Comparison of ENCODE assay signal across 11 cellular contexts in the genomic region with DNA sequence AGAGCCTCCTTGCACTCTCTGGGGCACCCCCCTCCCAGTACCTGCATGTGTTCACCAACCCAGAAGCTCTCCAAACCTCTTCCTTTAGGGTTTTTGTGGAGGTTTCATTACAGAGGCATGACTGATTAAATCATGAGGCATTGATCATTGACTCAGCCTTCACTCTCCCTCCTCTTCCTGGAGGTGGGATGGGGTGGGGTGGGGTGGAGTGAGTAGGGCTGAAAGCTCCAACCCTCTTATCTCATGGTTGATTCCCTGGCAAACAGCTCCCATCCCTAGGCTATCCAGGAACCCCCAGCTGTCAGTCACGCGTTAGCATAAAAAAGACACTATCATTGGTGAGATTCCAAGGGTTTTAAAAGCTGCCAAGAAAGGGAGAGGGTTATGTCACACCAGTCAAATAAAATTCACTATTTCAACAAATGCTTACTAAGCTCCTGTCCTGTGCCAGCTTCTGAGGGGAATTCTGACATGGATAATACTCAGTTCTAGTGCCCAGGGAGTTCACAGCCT. TPM values are rescaled to one million over a fixed set of nuclear protein-coding genes. Genes with fewer than 3 reads are reported as not detected.
A peak's percentile ranks its signal among the peaks of the same experiment; 100 is the strongest.
DNase-seq lines count a peak whose midpoint lies in the region; ATAC-seq and TF ChIP-seq lines count a peak whose summit lies in the region.
"Had no signal": no experiment of that assay in that cellular context is flagged by ENCODE, and none has a peak within 500 bp of the region (broad histone marks: within the 10 kb centered on the region; RNA-seq: fewer than 3 reads in every experiment).

No MANE protein-coding gene starts in this region.

- 32% methylated on average over 2 of the region's 2 CpGs for WGBS in prostate gland

- H3K27me3 ChIP-seq in prostate gland (replicated peaks; ENCODE audit: insufficient read depth), result no peaks in the 10 kb centered on the region

- CTCF ChIA-PET in activated CD8-positive, alpha-beta memory T cell treated with anti-CD3 and anti-CD28 coated beads, Interleukin-2, amount 10 ng/mL, durations not matched to agents 7 days and 5 days (lab: Charles Lee), result interaction anchor here (0.8 kb wide), 1 partner anchor 22 kb away, joined by 3 read pairs; no protein-coding TSS in a partner anchor

- no peaks in the 10 kb centered on the region for H3K4me1 ChIP-seq in prostate gland (replicated peaks)
- H3K4me1 ChIP-seq: gastroesophageal sphincter had no signal

- no peaks in the 10 kb centered on the region for H3K36me3 ChIP-seq in prostate gland
- H3K36me3 ChIP-seq: gastroesophageal sphincter had no signal

- no peak overlapping the region for H3K27ac ChIP-seq in prostate gland
- H3K27ac ChIP-seq: gastroesophageal sphincter had no signal

- no peak for TF ChIP-seq POLR2A in prostate gland (IDR thresholded peaks at IDR 0.05)

- H3K9me3 ChIP-seq in prostate gland, result no peaks in the 10 kb centered on the region
- H3K9me3 ChIP-seq: gastroesophageal sphincter had no signal

- DNase-seq in activated CD8-positive, alpha-beta memory T cell treated with anti-CD3 and anti-CD28 coated beads, Interleukin-2, amount 10 ng/mL, durations not matched to agents 7 days and 5 days, result no peak
- DNase-seq in activated CD8-positive, alpha-beta memory T cell treated with anti-CD3 and anti-CD28 coated beads, Interleukin-2, amount 50 U/mL, for 48 hours, result no peak
- DNase-seq in NCI-H226 (peak; percentile 98), cardiac fibroblast (ENCODE audit: low read depth in 2 of 2) (peak; percentile 79 to 88), prostate gland (ENCODE audit: low spot score) (peak; percentile 41), NCI-H2107 (lab: John Stamatoyannopoulos, UW) (no peak), globus pallidus (ENCODE audit: low spot score) (no peak)

- intact Hi-C loops in prostate gland (cut with DNase I), result no loop called here

- no peaks in the 10 kb centered on the region for H3K9me3 Mint-ChIP-seq in activated CD8-positive, alpha-beta memory T cell treated with anti-CD3 and anti-CD28 coated beads, Interleukin-2, amount 10 ng/mL, durations not matched to agents 7 days and 5 days (ENCODE audit: low read depth)

- H3K36me3 Mint-ChIP-seq in activated CD8-positive, alpha-beta memory T cell treated with anti-CD3 and anti-CD28 coated beads, Interleukin-2, amount 10 ng/mL, durations not matched to agents 7 days and 5 days, result no peaks in the 10 kb centered on the region

- TF ChIP-seq CTCF in cardiac fibroblast (IDR thresholded peaks at IDR 0.05; ENCODE audit: low read depth, low read length) (no peak), prostate gland (IDR thresholded peaks at IDR 0.05) (no peak)

- no peak overlapping the region for H3K4me3 Mint-ChIP-seq in activated CD8-positive, alpha-beta memory T cell treated with anti-CD3 and anti-CD28 coated beads, Interleukin-2, amount 10 ng/mL, durations not matched to agents 7 days and 5 days
- H3K4me3 Mint-ChIP-seq: B cell had no signal

- ATAC-seq in activated CD8-positive, alpha-beta memory T cell treated with anti-CD3 and anti-CD28 coated beads, Interleukin-2, amount 10 ng/mL, durations not matched to agents 7 days and 5 days, result no peak
- ATAC-seq in GM18520 (IDR thresholded peaks at IDR 0.05; ENCODE audit: unreplicated experiment), result no peak
- ATAC-seq: gastroesophageal sphincter had no signal

- H3K4me3 ChIP-seq in cardiac fibroblast (replicated peaks in 1 of 2; ENCODE audit: low read depth in 2 of 2, low read length in 2 of 2) (peak overlapping the region in 1 of 2 donors; percentile 12), prostate gland (no peak overlapping the region)
- H3K4me3 ChIP-seq: gastroesophageal sphincter had no signal

- peak overlapping the region; percentile 26 for H3K27ac Mint-ChIP-seq in activated CD8-positive, alpha-beta memory T cell treated with anti-CD3 and anti-CD28 coated beads, Interleukin-2, amount 10 ng/mL, durations not matched to agents 7 days and 5 days
- H3K27ac Mint-ChIP-seq: B cell had no signal

- peaks cover 15% of the 10 kb centered on the region for H3K27me3 Mint-ChIP-seq in activated CD8-positive, alpha-beta memory T cell treated with anti-CD3 and anti-CD28 coated beads, Interleukin-2, amount 10 ng/mL, durations not matched to agents 7 days and 5 days
- H3K27me3 Mint-ChIP-seq: B cell had no signal

- H3K4me1 Mint-ChIP-seq in activated CD8-positive, alpha-beta memory T cell treated with anti-CD3 and anti-CD28 coated beads, Interleukin-2, amount 10 ng/mL, durations not matched to agents 7 days and 5 days, result peaks cover 13% of the 10 kb centered on the region

RNA-seq across cellular contexts. Expression of a gene that starts 7.1 kb away (rescaled TPM):
- total RNA-seq in activated CD8-positive, alpha-beta memory T cell treated with anti-CD3 and anti-CD28 coated beads, Interleukin-2, amount 10 ng/mL, durations not matched to agents 7 days and 5 days, result not detected
- not detected for total RNA-seq in prostate gland
- total RNA-seq: aorta, B cell, gastroesophageal sphincter had no signal

RNA-seq across cellular contexts. Expression of a gene that starts 24.8 kb away (rescaled TPM):
- total RNA-seq in activated CD8-positive, alpha-beta memory T cell treated with anti-CD3 and anti-CD28 coated beads, Interleukin-2, amount 10 ng/mL, durations not matched to agents 7 days and 5 days, result not detected
- total RNA-seq in prostate gland, result not detected
- total RNA-seq: aorta, B cell, gastroesophageal sphincter had no signal

RNA-seq across cellular contexts. Expression of a gene that starts 31.6 kb away (rescaled TPM):
- 10 to 100 TPM; 33.0 to 37.2 TPM for total RNA-seq in activated CD8-positive, alpha-beta memory T cell treated with anti-CD3 and anti-CD28 coated beads, Interleukin-2, amount 10 ng/mL, durations not matched to agents 7 days and 5 days
- 1 to 10 TPM; 1.7 to 2.2 TPM for total RNA-seq in prostate gland

RNA-seq across cellular contexts. Expression of a gene that starts 56.1 kb away (rescaled TPM):
- under 1 TPM; 0.06 to 0.07 TPM for total RNA-seq in activated CD8-positive, alpha-beta memory T cell treated with anti-CD3 and anti-CD28 coated beads, Interleukin-2, amount 10 ng/mL, durations not matched to agents 7 days and 5 days
- 10 to 100 TPM in 1 of 2 donors, 1 to 10 TPM in 1; 1.9 to 91.7 TPM for total RNA-seq in prostate gland

Comparison
In these comparisons a context has a peak if more than half of its experiments do, and no peak if none do; other contexts are left out.
1. DNase-seq: peak in NCI-H226 (single experiment), cardiac fibroblast (2 of 2) and prostate gland (single experiment); none in activated CD8-positive, alpha-beta memory T cell treated with anti-CD3 and anti-CD28 coated beads, Interleukin-2, amount 10 ng/mL, durations not matched to agents 7 days and 5 days (single experiment), activated CD8-positive, alpha-beta memory T cell treated with anti-CD3 and anti-CD28 coated beads, Interleukin-2, amount 50 U/mL, for 48 hours (single experiment), NCI-H2107 (single experiment) and globus pallidus (single experiment).
2. RNA of a gene that starts 31.6 kb away (total RNA-seq): 33.0 to 37.2 TPM in activated CD8-positive, alpha-beta memory T cell treated with anti-CD3 and anti-CD28 coated beads, Interleukin-2, amount 10 ng/mL, durations not matched to agents 7 days and 5 days; 1.7 to 2.2 TPM in prostate gland; every median in the first group is over 10 times any median in the second.